ENCODE assay signal across 1 cellular context in the genomic region with DNA sequence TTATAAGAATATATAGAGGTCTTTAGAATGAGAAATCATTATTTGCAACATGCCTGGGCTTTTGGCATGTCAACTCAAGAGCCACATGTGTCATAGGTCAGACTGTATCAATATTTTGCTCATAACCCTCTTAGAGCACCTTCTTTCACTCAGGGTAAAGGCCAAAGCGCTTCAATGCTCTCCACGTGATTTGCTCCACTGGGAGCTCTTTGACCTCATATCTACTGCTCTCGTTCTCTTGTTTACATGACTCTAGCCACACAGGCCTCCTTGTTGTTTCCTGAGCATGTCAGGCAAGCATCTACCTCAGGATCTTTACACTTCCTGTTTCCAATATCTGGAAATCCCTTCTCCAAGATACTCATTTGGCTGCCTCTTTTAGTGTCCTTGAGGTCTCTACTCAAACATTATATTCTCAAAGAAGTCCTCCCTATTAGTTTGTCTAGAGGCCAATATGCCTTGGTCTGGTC.
TF ChIP-seq lines count a peak whose summit lies in the region.

No MANE protein-coding gene starts in this region.

TF ChIP-seq in HepG2, 621 proteins besides CTCF, POLR2A, EP300 and RAD21 (continued from another document and continues in another):
- TF ChIP-seq, protein P1, sequence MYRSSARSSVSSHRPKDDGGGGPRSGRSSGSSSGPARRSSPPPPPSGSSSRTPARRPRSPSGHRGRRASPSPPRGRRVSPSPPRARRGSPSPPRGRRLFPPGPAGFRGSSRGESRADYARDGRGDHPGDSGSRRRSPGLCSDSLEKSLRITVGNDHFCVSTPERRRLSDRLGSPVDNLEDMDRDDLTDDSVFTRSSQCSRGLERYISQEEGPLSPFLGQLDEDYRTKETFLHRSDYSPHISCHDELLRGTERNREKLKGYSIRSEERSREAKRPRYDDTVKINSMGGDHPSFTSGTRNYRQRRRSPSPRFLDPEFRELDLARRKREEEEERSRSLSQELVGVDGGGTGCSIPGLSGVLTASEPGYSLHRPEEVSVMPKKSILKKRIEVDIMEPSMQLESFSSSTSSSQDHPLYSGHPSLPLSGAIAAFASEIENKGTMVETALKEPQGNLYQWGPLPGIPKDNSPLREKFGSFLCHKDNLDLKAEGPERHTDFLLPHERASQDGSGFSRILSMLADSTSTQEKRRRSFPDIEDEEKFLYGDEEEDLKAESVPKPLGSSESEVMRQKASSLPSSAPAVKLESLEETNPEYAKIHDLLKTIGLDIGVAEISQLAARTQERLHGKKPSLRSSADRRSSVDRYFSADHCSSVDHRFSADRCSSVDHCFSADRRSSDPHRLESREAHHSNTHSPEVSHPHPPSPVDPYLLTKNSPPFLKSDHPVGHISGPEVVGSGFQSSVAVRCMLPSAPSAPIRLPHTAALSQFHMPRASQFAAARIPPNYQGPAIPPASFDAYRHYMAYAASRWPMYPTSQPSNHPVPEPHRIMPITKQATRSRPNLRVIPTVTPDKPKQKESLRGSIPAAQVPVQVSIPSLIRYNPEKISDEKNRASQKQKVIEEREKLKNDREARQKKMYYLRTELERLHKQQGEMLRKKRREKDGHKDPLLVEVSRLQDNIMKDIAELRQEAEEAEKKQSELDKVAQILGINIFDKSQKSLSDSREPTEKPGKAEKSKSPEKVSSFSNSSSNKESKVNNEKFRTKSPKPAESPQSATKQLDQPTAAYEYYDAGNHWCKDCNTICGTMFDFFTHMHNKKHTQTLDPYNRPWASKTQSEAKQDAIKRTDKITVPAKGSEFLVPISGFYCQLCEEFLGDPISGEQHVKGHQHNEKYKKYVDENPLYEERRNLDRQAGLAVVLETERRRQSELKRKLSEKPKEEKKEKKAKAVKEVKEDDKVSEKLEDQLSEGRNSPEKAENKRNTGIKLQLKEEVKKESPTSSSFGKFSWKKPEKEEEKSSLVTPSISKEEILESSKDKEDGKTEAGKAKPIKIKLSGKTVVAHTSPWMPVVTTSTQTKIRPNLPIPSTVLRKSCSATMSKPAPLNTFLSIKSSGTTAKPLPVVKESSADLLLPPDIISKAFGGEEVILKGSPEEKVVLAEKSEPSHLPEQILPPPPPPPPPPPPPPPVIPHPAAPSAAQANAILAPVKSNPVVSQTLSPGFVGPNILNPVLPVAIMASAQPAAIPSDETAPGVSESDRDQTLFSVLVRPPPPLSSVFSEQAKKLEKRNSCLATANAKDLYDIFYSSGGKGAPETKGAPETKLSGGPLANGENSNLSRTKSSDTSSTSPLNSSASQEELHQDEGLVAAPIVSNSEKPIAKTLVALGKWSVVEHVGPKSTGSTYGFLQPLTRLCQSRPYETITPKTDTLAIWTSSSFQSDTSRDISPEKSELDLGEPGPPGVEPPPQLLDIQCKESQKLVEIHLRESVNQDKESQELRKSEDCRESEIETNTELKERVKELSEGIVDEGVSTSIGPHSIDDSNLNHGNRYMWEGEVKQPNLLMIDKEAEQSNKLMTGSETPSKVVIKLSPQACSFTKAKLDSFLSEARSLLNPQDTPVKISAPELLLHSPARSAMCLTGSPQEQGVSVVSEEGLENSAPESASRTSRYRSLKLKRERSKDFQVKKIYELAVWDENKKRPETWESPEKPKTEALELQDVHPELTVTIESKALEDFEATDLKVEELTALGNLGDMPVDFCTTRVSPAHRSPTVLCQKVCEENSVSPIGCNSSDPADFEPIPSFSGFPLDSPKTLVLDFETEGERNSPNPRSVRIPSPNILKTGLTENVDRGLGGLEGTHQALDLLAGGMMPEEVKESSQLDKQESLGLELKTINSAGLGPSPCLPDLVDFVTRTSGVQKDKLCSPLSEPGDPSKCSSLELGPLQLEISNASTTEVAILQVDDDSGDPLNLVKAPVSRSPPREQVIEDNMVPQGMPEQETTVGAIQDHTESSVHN (CRISPR knock-in tag; IDR thresholded peaks at IDR 0.05), result no peak
- TF ChIP-seq CEBPG (CRISPR knock-in tag; IDR thresholded peaks at IDR 0.05) (peak; percentile 70), YY1 (IDR thresholded peaks at IDR 0.05; ENCODE audit: insufficient read depth, insufficient replicate concordance, low read depth, low read length) (no peak), FOXA1 (IDR thresholded peaks at IDR 0.05) (peak; percentile 71), FOXA1 (CRISPR knock-in tag; IDR thresholded peaks at IDR 0.05) (peak; percentile 98), POLR2AphosphoS5 (IDR thresholded peaks at IDR 0.05; ENCODE audit: low read depth, low read length) (no peak), ZNF264 (CRISPR knock-in tag; IDR thresholded peaks at IDR 0.05) (peak; percentile 92; the same call in 1 of the 2 replicates), GLI4 (CRISPR knock-in tag; IDR thresholded peaks at IDR 0.05; ENCODE audit: borderline replicate concordance) (no peak), STAG1 (CRISPR knock-in tag; IDR thresholded peaks at IDR 0.05) (peak; percentile 50), KDM1A (CRISPR knock-in tag; IDR thresholded peaks at IDR 0.05) (peak; percentile 96), ZNF530 (CRISPR knock-in tag; IDR thresholded peaks at IDR 0.05; ENCODE audit: low read depth) (no peak), PHF5A (CRISPR knock-in tag; IDR thresholded peaks at IDR 0.05; ENCODE audit: low read depth, unreplicated experiment) (peak; percentile 91), ZNF619 (CRISPR knock-in tag; IDR thresholded peaks at IDR 0.05) (0 out of 2 replicates have a peak, but pooled peaks have one; percentile 40), KLF12 (CRISPR knock-in tag; IDR thresholded peaks at IDR 0.05; ENCODE audit: borderline replicate concordance) (peak; percentile 67; the same call in 1 of the 2 replicates), RBFOX2 (IDR thresholded peaks at IDR 0.05; ENCODE audit: low read depth, low read length) (0 out of 2 replicates have a peak, but pooled peaks have one; percentile 19), TEAD3 (CRISPR knock-in tag; optimal IDR thresholded peaks at IDR 0.05; ENCODE audit: borderline replicate concordance) (peak; percentile 97), FIP1L1 (IDR thresholded peaks at IDR 0.05; ENCODE audit: borderline replicate concordance, insufficient read depth, low read depth, low read length) (no peak), ZNF430 (CRISPR knock-in tag; IDR thresholded peaks at IDR 0.05) (peak; percentile 88; the same call in 1 of the 2 replicates), SRY (CRISPR knock-in tag; IDR thresholded peaks at IDR 0.05) (peak; percentile 48; the same call in 1 of the 2 replicates), ZNF614 (CRISPR knock-in tag; IDR thresholded peaks at IDR 0.05; ENCODE audit: borderline replicate concordance) (peak; percentile 97), NONO (IDR thresholded peaks at IDR 0.05) (no peak), NONO (CRISPR knock-in tag; conservative IDR thresholded peaks at IDR 0.05) (peak; percentile 66; the same call in 1 of the 2 replicates), ZNF10 (CRISPR knock-in tag; IDR thresholded peaks at IDR 0.05; ENCODE audit: borderline replicate concordance, low read depth) (no peak), RORA (CRISPR knock-in tag; IDR thresholded peaks at IDR 0.05) (peak; percentile 90; the same call in 1 of the 2 replicates), NFYB (CRISPR knock-in tag; IDR thresholded peaks at IDR 0.05) (no peak), MED8 (CRISPR knock-in tag; IDR thresholded peaks at IDR 0.05; ENCODE audit: insufficient replicate concordance) (no peak), REXO4 (CRISPR knock-in tag; IDR thresholded peaks at IDR 0.05; ENCODE audit: borderline replicate concordance) (no peak), ZBTB1 (CRISPR knock-in tag; IDR thresholded peaks at IDR 0.05; ENCODE audit: borderline replicate concordance) (no peak), RFX3 (CRISPR knock-in tag; IDR thresholded peaks at IDR 0.05) (no peak)
- TF ChIP-seq, protein P2, sequence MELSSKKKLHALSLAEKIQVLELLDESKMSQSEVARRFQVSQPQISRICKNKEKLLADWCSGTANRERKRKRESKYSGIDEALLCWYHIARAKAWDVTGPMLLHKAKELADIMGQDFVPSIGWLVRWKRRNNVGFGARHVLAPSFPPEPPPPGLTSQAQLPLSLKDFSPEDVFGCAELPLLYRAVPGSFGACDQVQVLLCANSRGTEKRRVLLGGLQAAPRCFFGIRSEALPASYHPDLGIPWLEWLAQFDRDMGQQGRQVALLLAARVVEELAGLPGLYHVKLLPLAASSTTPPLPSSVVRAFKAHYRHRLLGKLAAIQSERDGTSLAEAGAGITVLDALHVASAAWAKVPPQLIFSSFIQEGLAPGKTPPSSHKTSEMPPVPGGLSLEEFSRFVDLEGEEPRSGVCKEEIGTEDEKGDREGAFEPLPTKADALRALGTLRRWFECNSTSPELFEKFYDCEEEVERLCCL (CRISPR knock-in tag; IDR thresholded peaks at IDR 0.05; ENCODE audit: borderline replicate concordance), result no peak; the same call in 1 of the 2 replicates
- TF ChIP-seq, protein P3, sequence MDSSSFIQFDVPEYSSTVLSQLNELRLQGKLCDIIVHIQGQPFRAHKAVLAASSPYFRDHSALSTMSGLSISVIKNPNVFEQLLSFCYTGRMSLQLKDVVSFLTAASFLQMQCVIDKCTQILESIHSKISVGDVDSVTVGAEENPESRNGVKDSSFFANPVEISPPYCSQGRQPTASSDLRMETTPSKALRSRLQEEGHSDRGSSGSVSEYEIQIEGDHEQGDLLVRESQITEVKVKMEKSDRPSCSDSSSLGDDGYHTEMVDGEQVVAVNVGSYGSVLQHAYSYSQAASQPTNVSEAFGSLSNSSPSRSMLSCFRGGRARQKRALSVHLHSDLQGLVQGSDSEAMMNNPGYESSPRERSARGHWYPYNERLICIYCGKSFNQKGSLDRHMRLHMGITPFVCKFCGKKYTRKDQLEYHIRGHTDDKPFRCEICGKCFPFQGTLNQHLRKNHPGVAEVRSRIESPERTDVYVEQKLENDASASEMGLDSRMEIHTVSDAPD (CRISPR knock-in tag; IDR thresholded peaks at IDR 0.05), result no peak
- TF ChIP-seq, protein P4, sequence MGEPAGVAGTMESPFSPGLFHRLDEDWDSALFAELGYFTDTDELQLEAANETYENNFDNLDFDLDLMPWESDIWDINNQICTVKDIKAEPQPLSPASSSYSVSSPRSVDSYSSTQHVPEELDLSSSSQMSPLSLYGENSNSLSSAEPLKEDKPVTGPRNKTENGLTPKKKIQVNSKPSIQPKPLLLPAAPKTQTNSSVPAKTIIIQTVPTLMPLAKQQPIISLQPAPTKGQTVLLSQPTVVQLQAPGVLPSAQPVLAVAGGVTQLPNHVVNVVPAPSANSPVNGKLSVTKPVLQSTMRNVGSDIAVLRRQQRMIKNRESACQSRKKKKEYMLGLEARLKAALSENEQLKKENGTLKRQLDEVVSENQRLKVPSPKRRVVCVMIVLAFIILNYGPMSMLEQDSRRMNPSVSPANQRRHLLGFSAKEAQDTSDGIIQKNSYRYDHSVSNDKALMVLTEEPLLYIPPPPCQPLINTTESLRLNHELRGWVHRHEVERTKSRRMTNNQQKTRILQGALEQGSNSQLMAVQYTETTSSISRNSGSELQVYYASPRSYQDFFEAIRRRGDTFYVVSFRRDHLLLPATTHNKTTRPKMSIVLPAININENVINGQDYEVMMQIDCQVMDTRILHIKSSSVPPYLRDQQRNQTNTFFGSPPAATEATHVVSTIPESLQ (CRISPR knock-in tag; conservative IDR thresholded peaks at IDR 0.05), result no peak
- TF ChIP-seq, protein P5, sequence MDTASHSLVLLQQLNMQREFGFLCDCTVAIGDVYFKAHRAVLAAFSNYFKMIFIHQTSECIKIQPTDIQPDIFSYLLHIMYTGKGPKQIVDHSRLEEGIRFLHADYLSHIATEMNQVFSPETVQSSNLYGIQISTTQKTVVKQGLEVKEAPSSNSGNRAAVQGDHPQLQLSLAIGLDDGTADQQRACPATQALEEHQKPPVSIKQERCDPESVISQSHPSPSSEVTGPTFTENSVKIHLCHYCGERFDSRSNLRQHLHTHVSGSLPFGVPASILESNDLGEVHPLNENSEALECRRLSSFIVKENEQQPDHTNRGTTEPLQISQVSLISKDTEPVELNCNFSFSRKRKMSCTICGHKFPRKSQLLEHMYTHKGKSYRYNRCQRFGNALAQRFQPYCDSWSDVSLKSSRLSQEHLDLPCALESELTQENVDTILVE (CRISPR knock-in tag; IDR thresholded peaks at IDR 0.05), result peak; percentile 92
- TF ChIP-seq, protein P6, sequence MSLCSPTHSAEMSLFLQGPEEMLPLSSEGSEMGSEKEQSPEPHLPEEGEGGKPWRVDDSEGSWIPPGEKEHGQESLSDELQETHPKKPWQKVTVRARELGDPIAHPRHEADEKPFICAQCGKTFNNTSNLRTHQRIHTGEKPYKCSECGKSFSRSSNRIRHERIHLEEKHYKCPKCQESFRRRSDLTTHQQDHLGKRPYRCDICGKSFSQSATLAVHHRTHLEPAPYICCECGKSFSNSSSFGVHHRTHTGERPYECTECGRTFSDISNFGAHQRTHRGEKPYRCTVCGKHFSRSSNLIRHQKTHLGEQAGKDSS (CRISPR knock-in tag; IDR thresholded peaks at IDR 0.05; ENCODE audit: borderline replicate concordance, low read depth), result peak; percentile 90
- TF ChIP-seq, protein P7, sequence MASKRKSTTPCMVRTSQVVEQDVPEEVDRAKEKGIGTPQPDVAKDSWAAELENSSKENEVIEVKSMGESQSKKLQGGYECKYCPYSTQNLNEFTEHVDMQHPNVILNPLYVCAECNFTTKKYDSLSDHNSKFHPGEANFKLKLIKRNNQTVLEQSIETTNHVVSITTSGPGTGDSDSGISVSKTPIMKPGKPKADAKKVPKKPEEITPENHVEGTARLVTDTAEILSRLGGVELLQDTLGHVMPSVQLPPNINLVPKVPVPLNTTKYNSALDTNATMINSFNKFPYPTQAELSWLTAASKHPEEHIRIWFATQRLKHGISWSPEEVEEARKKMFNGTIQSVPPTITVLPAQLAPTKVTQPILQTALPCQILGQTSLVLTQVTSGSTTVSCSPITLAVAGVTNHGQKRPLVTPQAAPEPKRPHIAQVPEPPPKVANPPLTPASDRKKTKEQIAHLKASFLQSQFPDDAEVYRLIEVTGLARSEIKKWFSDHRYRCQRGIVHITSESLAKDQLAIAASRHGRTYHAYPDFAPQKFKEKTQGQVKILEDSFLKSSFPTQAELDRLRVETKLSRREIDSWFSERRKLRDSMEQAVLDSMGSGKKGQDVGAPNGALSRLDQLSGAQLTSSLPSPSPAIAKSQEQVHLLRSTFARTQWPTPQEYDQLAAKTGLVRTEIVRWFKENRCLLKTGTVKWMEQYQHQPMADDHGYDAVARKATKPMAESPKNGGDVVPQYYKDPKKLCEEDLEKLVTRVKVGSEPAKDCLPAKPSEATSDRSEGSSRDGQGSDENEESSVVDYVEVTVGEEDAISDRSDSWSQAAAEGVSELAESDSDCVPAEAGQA (IDR thresholded peaks at IDR 0.05; ENCODE audit: low read depth), result peak; percentile 66; the same call in 1 of the 2 replicates
- TF ChIP-seq, protein P7 (CRISPR knock-in tag; IDR thresholded peaks at IDR 0.05; ENCODE audit: borderline replicate concordance), result peak; percentile 84; the same call in 1 of the 2 replicates
